ENCODE assay signal across 8 cellular contexts in genomic region chr1:202586018-202586821, GRCh38.
DNase-seq lines count a peak whose midpoint lies in the region; ATAC-seq and TF ChIP-seq lines count a peak whose summit lies in the region.

No MANE protein-coding gene starts in this region.

- no peaks in the 10 kb centered on the region for H3K9me3 Mint-ChIP-seq in neural crest cell
- H3K9me3 Mint-ChIP-seq in activated CD4-positive, alpha-beta T cell treated with anti-CD3 and anti-CD28 coated beads, Interleukin-2, amount 10 ng/mL, durations not matched to agents 7 days and 5 days: no peaks in the 10 kb centered on the region

- DNase-seq in DMS153 treated with DMSO at 0.1 percent for 48 hours (lab: John Stamatoyannopoulos, UW; ENCODE audit: unreplicated experiment) (peak; percentile 54), NCI-H1105 treated with DMSO at 0.1 percent for 48 hours (lab: John Stamatoyannopoulos, UW) (peak; percentile 25), choroid plexus epithelial cell (ENCODE audit: low read depth) (peak; percentile 70), neural crest cell (ENCODE audit: low read depth, low spot score) (no peak)
- DNase-seq in activated CD4-positive, alpha-beta T cell treated with anti-CD3 and anti-CD28 coated beads, Interleukin-2, amount 10 ng/mL, durations not matched to agents 7 days and 5 days: no peak
- no peak for DNase-seq in activated CD4-positive, alpha-beta T cell treated with anti-CD3 and anti-CD28 coated beads, Interleukin-2, amount 50 U/mL, for 1 hour

- no peak overlapping the region for H3K4me3 Mint-ChIP-seq in neural crest cell
- H3K4me3 Mint-ChIP-seq in activated CD4-positive, alpha-beta T cell treated with anti-CD3 and anti-CD28 coated beads, Interleukin-2, amount 10 ng/mL, durations not matched to agents 7 days and 5 days: no peak overlapping the region

- H3K27ac Mint-ChIP-seq in neural crest cell (ENCODE audit: unreplicated experiment): peak overlapping the region; percentile 46
- no peak overlapping the region for H3K27ac Mint-ChIP-seq in activated CD4-positive, alpha-beta T cell treated with anti-CD3 and anti-CD28 coated beads, Interleukin-2, amount 10 ng/mL, durations not matched to agents 7 days and 5 days

- CTCF ChIA-PET in activated CD4-positive, alpha-beta T cell treated with anti-CD3 and anti-CD28 coated beads, Interleukin-2, amount 10 ng/mL, durations not matched to agents 7 days and 5 days (lab: Charles Lee): interaction anchor here (0.8 kb wide), 1 partner anchor 12 kb away, joined by 3 read pairs; no protein-coding TSS in a partner anchor

- POLR2A ChIA-PET in activated CD4-positive, alpha-beta T cell treated with anti-CD3 and anti-CD28 coated beads, Interleukin-2, amount 10 ng/mL, durations not matched to agents 7 days and 5 days (lab: Charles Lee): interaction anchor here (0.6 kb wide), 1 partner anchor 1734 kb away, joined by 4 read pairs; no protein-coding TSS in a partner anchor

- TF ChIP-seq CTCF in choroid plexus epithelial cell (conservative IDR thresholded peaks at IDR 0.05; ENCODE audit: low read depth, low read length) (no peak), neural crest cell (conservative IDR thresholded peaks at IDR 0.05) (no peak)

- H3K36me3 Mint-ChIP-seq in neural crest cell (ENCODE audit: low read depth): peaks cover 4% of the 10 kb centered on the region
- no peaks in the 10 kb centered on the region for H3K36me3 Mint-ChIP-seq in activated CD4-positive, alpha-beta T cell treated with anti-CD3 and anti-CD28 coated beads, Interleukin-2, amount 10 ng/mL, durations not matched to agents 7 days and 5 days (ENCODE audit: low read depth)

- H3K4me1 Mint-ChIP-seq in neural crest cell: peaks cover 31% of the 10 kb centered on the region
- peaks cover 4% of the 10 kb centered on the region for H3K4me1 Mint-ChIP-seq in activated CD4-positive, alpha-beta T cell treated with anti-CD3 and anti-CD28 coated beads, Interleukin-2, amount 10 ng/mL, durations not matched to agents 7 days and 5 days

- H3K27me3 Mint-ChIP-seq in neural crest cell (ENCODE audit: low read depth): no peaks in the 10 kb centered on the region
- H3K27me3 Mint-ChIP-seq in activated CD4-positive, alpha-beta T cell treated with anti-CD3 and anti-CD28 coated beads, Interleukin-2, amount 10 ng/mL, durations not matched to agents 7 days and 5 days: no peaks in the 10 kb centered on the region

- no peak overlapping the region for H3K4me3 ChIP-seq in choroid plexus epithelial cell (ENCODE audit: low read depth, low read length)

- ATAC-seq in GM19351 (IDR thresholded peaks at IDR 0.05; ENCODE audit: unreplicated experiment): no peak
- no peak for ATAC-seq in HG02623 (IDR thresholded peaks at IDR 0.05; ENCODE audit: unreplicated experiment)

Comparison
In these comparisons a context has a peak if more than half of its experiments do, and no peak if none do; other contexts are left out.
1. DNase-seq: peak in DMS153 treated with DMSO at 0.1 percent for 48 hours (single experiment), NCI-H1105 treated with DMSO at 0.1 percent for 48 hours (single experiment) and choroid plexus epithelial cell (single experiment); none in neural crest cell (single experiment), activated CD4-positive, alpha-beta T cell treated with anti-CD3 and anti-CD28 coated beads, Interleukin-2, amount 10 ng/mL, durations not matched to agents 7 days and 5 days (single experiment) and activated CD4-positive, alpha-beta T cell treated with anti-CD3 and anti-CD28 coated beads, Interleukin-2, amount 50 U/mL, for 1 hour (single experiment).